ENCODE assay signal across 9 cellular contexts in the genomic region with DNA sequence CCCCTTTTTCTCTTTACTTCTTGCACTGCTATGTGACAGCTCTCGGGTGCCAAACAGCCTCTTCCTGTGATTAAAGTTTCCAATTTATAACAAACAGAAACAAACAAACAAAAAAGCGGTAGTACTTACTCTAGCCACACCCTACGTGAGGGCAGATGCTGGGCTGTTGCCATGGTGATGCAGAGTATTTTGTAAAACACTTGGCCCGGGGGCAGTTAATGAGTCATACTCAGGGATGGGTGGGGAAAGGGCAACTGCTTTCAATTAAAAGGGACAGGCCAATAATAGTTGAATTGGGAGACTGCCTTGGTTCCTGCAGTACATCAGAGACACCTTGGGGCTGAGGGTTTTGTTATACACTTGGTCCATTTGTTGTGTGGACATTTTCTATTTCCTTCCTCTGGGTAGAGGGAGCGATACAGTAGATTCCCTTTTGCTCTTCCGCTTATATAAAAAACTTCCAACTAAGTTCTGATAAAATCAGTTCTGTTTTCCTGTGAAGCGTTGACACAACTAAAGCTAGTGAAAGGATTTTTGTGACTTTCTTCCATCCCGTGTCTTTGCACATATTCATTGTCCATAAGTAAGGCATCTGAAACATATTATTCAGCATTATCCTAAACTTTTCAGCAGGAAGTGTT. TPM values are rescaled to one million over a fixed set of nuclear protein-coding genes. Genes with fewer than 3 reads are reported as not detected.
DNase-seq lines count a peak whose midpoint lies in the region; ATAC-seq, FAIRE-seq and TF ChIP-seq lines count a peak whose summit lies in the region.
"Had no signal": no experiment of that assay in that cellular context is flagged by ENCODE, and none has a peak within 500 bp of the region (broad histone marks: within the 10 kb centered on the region; RNA-seq: fewer than 3 reads in every experiment).

No MANE protein-coding gene starts in this region.

- peak; percentile 85 for FAIRE-seq in endothelial cell of umbilical vein (lab: Jason Lieb, UNC)
- FAIRE-seq: G401.6 had no signal

- H3K79me2 ChIP-seq in endothelial cell of umbilical vein (ENCODE audit: control insufficient read depth, insufficient read depth, low read length), result no peaks in the 10 kb centered on the region

- CTCF ChIA-PET in activated CD8-positive, alpha-beta T cell treated with anti-CD3 and anti-CD28 coated beads, Interleukin-2, amount 10 ng/mL, durations not matched to agents 7 days and 5 days (lab: Charles Lee), result interaction anchor here (0.8 to 3.9 kb wide), 8 partner anchors 11 to 89 kb away, joined by 3 to 27 read pairs (median 4); no protein-coding TSS in a partner anchor
- CTCF ChIA-PET in endothelial cell of umbilical vein (lab: Charles Lee), result interaction anchor here (0.6 to 2.2 kb wide), 9 partner anchors 9 to 56 kb away, joined by 3 to 10 read pairs (median 3); partner anchors contain the start of gene THEM4

- POLR2A ChIA-PET in activated CD8-positive, alpha-beta T cell treated with anti-CD3 and anti-CD28 coated beads, Interleukin-2, amount 10 ng/mL, durations not matched to agents 7 days and 5 days (lab: Charles Lee), result interaction anchor here (1.0 to 1.5 kb wide), 4 partner anchors 37 to 89 kb away, joined by 3 read pairs; partner anchors contain the start of gene THEM4
- POLR2A ChIA-PET in endothelial cell of umbilical vein (lab: Charles Lee), result no interaction called here

- H3K9me3 Mint-ChIP-seq in activated CD8-positive, alpha-beta T cell treated with anti-CD3 and anti-CD28 coated beads, Interleukin-2, amount 10 ng/mL, durations not matched to agents 7 days and 5 days (ENCODE audit: insufficient read depth), result no peaks in the 10 kb centered on the region
- H3K9me3 Mint-ChIP-seq in stimulated activated effector memory CD8-positive, alpha-beta T cell treated with anti-CD3 and anti-CD28 coated beads, Interleukin-12 subunit alpha, Interleukin-12 subunit beta, amount 100 ng/mL, for 72 hours, result peaks cover 3% of the 10 kb centered on the region

- peak overlapping the region; percentile 58 for H3K4me2 ChIP-seq in endothelial cell of umbilical vein (ENCODE audit: insufficient read depth, low read length)

- H3K9ac ChIP-seq in endothelial cell of umbilical vein (replicated peaks; ENCODE audit: extremely low read depth, insufficient read depth, low read length), result peak overlapping the region; percentile 30

- H3K4me3 ChIP-seq in endothelial cell of umbilical vein (replicated peaks in 1 of 3; ENCODE audit: insufficient read depth in 1 of 3, low read depth in 1 of 3, low read length in 3 of 3), result no peak overlapping the region

- intact Hi-C loops in endothelial cell of umbilical vein (cut with micrococcal nuclease), result loop anchor here (1.0 to 2.0 kb wide), 2 partner anchors 15 to 46 kb away; no protein-coding TSS in a partner anchor

- no peaks in the 10 kb centered on the region for H4K20me1 ChIP-seq in endothelial cell of umbilical vein (replicated peaks; ENCODE audit: control insufficient read depth, extremely low read depth, insufficient read depth, low read length)

- H3K4me3 Mint-ChIP-seq in activated CD8-positive, alpha-beta T cell treated with anti-CD3 and anti-CD28 coated beads, Interleukin-2, amount 10 ng/mL, durations not matched to agents 7 days and 5 days, result peak overlapping the region; percentile 40
- H3K4me3 Mint-ChIP-seq in stimulated activated effector memory CD8-positive, alpha-beta T cell treated with anti-CD3 and anti-CD28 coated beads, Interleukin-12 subunit alpha, Interleukin-12 subunit beta, amount 100 ng/mL, for 72 hours, result peak overlapping the region; percentile 73

- H2AFZ ChIP-seq in endothelial cell of umbilical vein (ENCODE audit: low read depth, low read length), result peak overlapping the region; percentile 25

- no peaks in the 10 kb centered on the region for H3K9me3 ChIP-seq in endothelial cell of umbilical vein (replicated peaks; ENCODE audit: control insufficient read depth, insufficient read depth, low read length)

- no peak for TF ChIP-seq CTCF in endothelial cell of umbilical vein (IDR thresholded peaks at IDR 0.05; ENCODE audit: extremely low read depth in 1 of 2, insufficient read depth in 1 of 2, low read depth in 1 of 2, low read length in 2 of 2)

- H3K4me1 ChIP-seq in endothelial cell of umbilical vein (ENCODE audit: control insufficient read depth, extremely low read depth, insufficient read depth, low read length), result peaks cover 19% of the 10 kb centered on the region

- no peaks in the 10 kb centered on the region for H3K36me3 ChIP-seq in endothelial cell of umbilical vein (ENCODE audit: control insufficient read depth in 2 of 2, extremely low read depth in 1 of 2, insufficient read depth in 2 of 2, low read length in 2 of 2)

- peaks cover 6% of the 10 kb centered on the region for H3K27me3 Mint-ChIP-seq in activated CD8-positive, alpha-beta T cell treated with anti-CD3 and anti-CD28 coated beads, Interleukin-2, amount 10 ng/mL, durations not matched to agents 7 days and 5 days (ENCODE audit: low read depth)

- TF ChIP-seq POLR2A in endothelial cell of umbilical vein (IDR thresholded peaks at IDR 0.05; ENCODE audit: low read depth, low read length), result no peak

- peak; percentile 81 for ATAC-seq in activated CD8-positive, alpha-beta T cell treated with anti-CD3 and anti-CD28 coated beads, Interleukin-2, amount 10 ng/mL, durations not matched to agents 7 days and 5 days
- peak; percentile 63 for ATAC-seq in stimulated activated effector memory CD8-positive, alpha-beta T cell treated with anti-CD3 and anti-CD28 coated beads, Interleukin-12 subunit alpha, Interleukin-12 subunit beta, amount 100 ng/mL, for 72 hours
- no peak for ATAC-seq in HG02973 (IDR thresholded peaks at IDR 0.05; ENCODE audit: unreplicated experiment)

- no peaks in the 10 kb centered on the region for H3K36me3 Mint-ChIP-seq in activated CD8-positive, alpha-beta T cell treated with anti-CD3 and anti-CD28 coated beads, Interleukin-2, amount 10 ng/mL, durations not matched to agents 7 days and 5 days (ENCODE audit: low read depth)
- H3K36me3 Mint-ChIP-seq in stimulated activated effector memory CD8-positive, alpha-beta T cell treated with anti-CD3 and anti-CD28 coated beads, Interleukin-12 subunit alpha, Interleukin-12 subunit beta, amount 100 ng/mL, for 72 hours, result peaks cover 19% of the 10 kb centered on the region

- DNase-seq in NCI-H2227 (lab: John Stamatoyannopoulos, UW; ENCODE audit: unreplicated experiment) (peak; percentile 6), NCI-H2227 treated with DMSO at 0.1 percent for 48 hours (lab: John Stamatoyannopoulos, UW) (no peak), NCI-H774 (lab: John Stamatoyannopoulos, UW) (peak; percentile 33), endothelial cell of umbilical vein (ENCODE audit: low read depth, low spot score) (peak; percentile 90), myocyte (ENCODE audit: low read depth) (peak; percentile 94)
- peak; percentile 82 for DNase-seq in activated CD8-positive, alpha-beta T cell treated with anti-CD3 and anti-CD28 coated beads, Interleukin-2, amount 10 ng/mL, durations not matched to agents 7 days and 5 days
- DNase-seq in stimulated activated effector memory CD8-positive, alpha-beta T cell treated with anti-CD3 and anti-CD28 coated beads, Interleukin-12 subunit alpha, Interleukin-12 subunit beta, amount 100 ng/mL, for 72 hours (ENCODE audit: low spot score in 2 of 2), result peak; percentile 50 to 87

- dilution Hi-C loops in endothelial cell of umbilical vein (cut with MboI; ENCODE audit: extremely low pct_ligation_motif_present, low sequenced_read_pairs), result no loop called here

- peak overlapping the region; percentile 58 for H3K27ac ChIP-seq in endothelial cell of umbilical vein (ENCODE audit: insufficient read depth, low read depth, low read length)

- H3K4me1 Mint-ChIP-seq in activated CD8-positive, alpha-beta T cell treated with anti-CD3 and anti-CD28 coated beads, Interleukin-2, amount 10 ng/mL, durations not matched to agents 7 days and 5 days (ENCODE audit: low read depth), result peaks cover 29% of the 10 kb centered on the region
- H3K4me1 Mint-ChIP-seq in stimulated activated effector memory CD8-positive, alpha-beta T cell treated with anti-CD3 and anti-CD28 coated beads, Interleukin-12 subunit alpha, Interleukin-12 subunit beta, amount 100 ng/mL, for 72 hours, result peaks cover 53% of the 10 kb centered on the region

- no peaks in the 10 kb centered on the region for H3K9me1 ChIP-seq in endothelial cell of umbilical vein (replicated peaks; ENCODE audit: control insufficient read depth, extremely low read depth, insufficient read depth, low read length)

- TSS peak; percentile 74 for BruUV-seq in endothelial cell of umbilical vein (replicated peaks; lab: Mats Ljungman, UMichigan)

- H3K27me3 ChIP-seq in endothelial cell of umbilical vein (ENCODE audit: control insufficient read depth in 2 of 2, insufficient read depth in 2 of 2, low read length in 2 of 2), result no peaks in the 10 kb centered on the region

- peak overlapping the region; percentile 73 for H3K27ac Mint-ChIP-seq in activated CD8-positive, alpha-beta T cell treated with anti-CD3 and anti-CD28 coated beads, Interleukin-2, amount 10 ng/mL, durations not matched to agents 7 days and 5 days
- peak overlapping the region; percentile 100 for H3K27ac Mint-ChIP-seq in stimulated activated effector memory CD8-positive, alpha-beta T cell treated with anti-CD3 and anti-CD28 coated beads, Interleukin-12 subunit alpha, Interleukin-12 subunit beta, amount 100 ng/mL, for 72 hours

RNA-seq across cellular contexts. Expression of gene THEM4, which starts 36.5 kb away (rescaled TPM):
- total RNA-seq in activated CD8-positive, alpha-beta T cell treated with anti-CD3 and anti-CD28 coated beads, Interleukin-2, amount 10 ng/mL, durations not matched to agents 7 days and 5 days, result 10 to 100 TPM; 29.8 to 31.7 TPM
- total RNA-seq in endothelial cell of umbilical vein (22.1 and 24.9 TPM in 2 replicates), myocyte (12.2 and 12.8 TPM in 2 replicates)
- 19.2 and 22.3 TPM in 2 replicates for polyA plus RNA-seq in endothelial cell of umbilical vein
- polyA plus RNA-seq in endothelial cell of umbilical vein (2011; cell fraction: cytosol; rRNA removed), result 25.6 and 27.1 TPM in 2 replicates
- polyA plus RNA-seq in endothelial cell of umbilical vein (2011; cell fraction: nucleus; rRNA removed), result 28.1 and 38.8 TPM in 2 replicates
- 14.7 and 22.7 TPM in 2 replicates for polyA plus RNA-seq in endothelial cell of umbilical vein (2012)
- polyA minus RNA-seq in endothelial cell of umbilical vein, result 29.5 and 36.2 TPM in 2 replicates
- 8.9 TPM for polyA minus RNA-seq in endothelial cell of umbilical vein (2011; cell fraction: cytosol; rRNA and poly(A)+ RNA removed)
- 14.1 and 26.0 TPM in 2 replicates for polyA minus RNA-seq in endothelial cell of umbilical vein (2011; cell fraction: nucleus; rRNA and poly(A)+ RNA removed)
- 10.4 TPM for polyA plus RNA-seq in myocyte (2012)

RNA-seq across cellular contexts. Expression of gene S100A10, which starts 47.8 kb away (rescaled TPM):
- 100 to 1,000 TPM; 540 to 571 TPM for total RNA-seq in activated CD8-positive, alpha-beta T cell treated with anti-CD3 and anti-CD28 coated beads, Interleukin-2, amount 10 ng/mL, durations not matched to agents 7 days and 5 days
- total RNA-seq in endothelial cell of umbilical vein (650 and 779 TPM in 2 replicates), myocyte (31.6 and 36.0 TPM in 2 replicates)
- polyA plus RNA-seq in endothelial cell of umbilical vein, result 56.7 and 76.8 TPM in 2 replicates
- polyA plus RNA-seq in endothelial cell of umbilical vein (2011; cell fraction: cytosol; rRNA removed), result 211 and 231 TPM in 2 replicates
- polyA plus RNA-seq in endothelial cell of umbilical vein (2011; cell fraction: nucleus; rRNA removed), result 60.0 and 72.0 TPM in 2 replicates
- polyA plus RNA-seq in endothelial cell of umbilical vein (2012), result 757 and 1,016 TPM in 2 replicates
- 42.6 and 46.3 TPM in 2 replicates for polyA minus RNA-seq in endothelial cell of umbilical vein
- polyA minus RNA-seq in endothelial cell of umbilical vein (2011; cell fraction: cytosol; rRNA and poly(A)+ RNA removed), result 185 TPM
- 19.5 and 23.7 TPM in 2 replicates for polyA minus RNA-seq in endothelial cell of umbilical vein (2011; cell fraction: nucleus; rRNA and poly(A)+ RNA removed)
- polyA plus RNA-seq in myocyte (2012), result 328 TPM

Comparison
In these comparisons a context has a peak if more than half of its experiments do, and no peak if none do; other contexts are left out.
1. RNA of gene S100A10, which starts 47.8 kb away (total RNA-seq): 650 to 779 TPM in endothelial cell of umbilical vein and 540 to 571 TPM in activated CD8-positive, alpha-beta T cell treated with anti-CD3 and anti-CD28 coated beads, Interleukin-2, amount 10 ng/mL, durations not matched to agents 7 days and 5 days; 31.6 to 36.0 TPM in myocyte; every median in the first group is over 10 times any median in the second.